Comparison of ENCODE assay signal across 21 cellular contexts in the genomic region with DNA sequence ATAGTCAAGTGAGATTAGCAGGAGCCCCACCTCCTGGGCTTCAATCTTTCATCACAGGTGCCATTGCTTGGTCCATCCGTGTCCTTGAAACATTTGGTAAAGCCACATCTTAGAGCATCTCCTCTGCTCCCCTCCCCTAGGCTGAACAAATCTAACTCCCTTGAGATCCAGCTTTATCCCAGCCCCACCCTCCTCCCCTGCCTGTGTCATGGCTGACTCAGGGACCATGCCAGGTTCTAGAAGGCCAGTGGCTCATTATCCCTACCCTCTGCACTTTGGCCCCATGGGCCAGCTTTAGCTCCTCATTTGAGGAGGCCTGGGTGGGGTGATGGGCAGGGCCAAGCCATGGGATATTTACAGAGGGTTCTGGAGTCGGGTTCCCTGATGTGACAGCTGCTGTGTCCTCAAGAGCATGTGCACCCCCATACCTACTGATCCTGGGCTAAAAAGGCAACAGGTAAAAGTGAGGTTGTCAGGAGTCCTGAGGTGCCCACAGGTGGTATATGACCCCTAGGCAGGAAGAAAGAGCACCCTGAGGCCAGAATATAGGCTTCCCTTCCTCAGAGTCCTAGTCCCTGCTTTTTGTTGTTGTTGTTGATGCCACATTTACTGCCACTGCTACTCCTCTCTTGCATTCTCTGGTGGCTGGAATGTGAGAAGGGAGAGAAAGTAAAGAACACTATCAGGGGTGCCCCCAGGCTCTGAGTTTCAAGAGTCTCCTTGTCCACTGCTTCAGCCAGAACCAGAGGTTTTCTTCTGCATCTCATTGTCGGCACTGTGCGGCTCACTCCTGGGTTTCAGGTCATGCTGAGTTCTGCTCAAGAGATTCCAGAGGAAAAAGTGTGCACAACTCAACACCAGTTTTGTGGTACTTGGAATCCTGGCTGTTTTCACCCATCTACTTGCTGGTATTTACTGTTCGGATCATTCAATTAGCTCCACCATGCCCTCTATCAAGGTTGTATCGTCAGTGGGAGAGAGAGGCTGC.
"Had no signal": no experiment of that assay in that cellular context is flagged by ENCODE, and none has a peak within 500 bp of the region (broad histone marks: within the 10 kb centered on the region; RNA-seq: fewer than 3 reads in every experiment).

No MANE protein-coding gene starts in this region.

- H3K4me1 ChIP-seq: lower lobe of right lung had no signal

- H3K27me3 ChIP-seq: body of pancreas, cardiac muscle cell, neural progenitor cell, thyroid gland had no signal

- H3K27ac Mint-ChIP-seq: activated naive CD4-positive, alpha-beta T cell treated with anti-CD3 and anti-CD28 coated beads, Interleukin-2, amount 50 U/mL, for 24 hours; dendritic cell treated with granulocyte-macrophage colony-stimulating factor and Interleukin-4, amounts not matched to agents 40 ng/mL and 50 ng/mL, for 4 days; mesothelial cell of epicardium; naive thymus-derived CD8-positive, alpha-beta T cell; neural progenitor cell had no signal

- H3K4me1 Mint-ChIP-seq: mesothelial cell of epicardium; naive thymus-derived CD8-positive, alpha-beta T cell; neural progenitor cell had no signal

- H3K36me3 Mint-ChIP-seq: activated naive CD4-positive, alpha-beta T cell treated with anti-CD3 and anti-CD28 coated beads, Interleukin-2, amount 50 U/mL, for 24 hours; mesothelial cell of epicardium; naive thymus-derived CD8-positive, alpha-beta T cell; neural progenitor cell had no signal

- H3K27ac ChIP-seq: body of pancreas, cardiac muscle cell, foreskin keratinocyte, lower lobe of right lung, neural progenitor cell had no signal

- H3K9me3 ChIP-seq: body of pancreas, lower lobe of right lung, thyroid gland had no signal

- H3K9me3 Mint-ChIP-seq: activated naive CD4-positive, alpha-beta T cell treated with anti-CD3 and anti-CD28 coated beads, Interleukin-2, amount 50 U/mL, for 24 hours; activated T-cell treated with anti-CD3 and anti-CD28 coated beads, Interleukin-2, amount 50 U/mL, for 4 hours; dendritic cell treated with granulocyte-macrophage colony-stimulating factor and Interleukin-4, amounts not matched to agents 40 ng/mL and 50 ng/mL, for 4 days; mesothelial cell of epicardium; naive thymus-derived CD8-positive, alpha-beta T cell; neural progenitor cell had no signal

- H3K36me3 ChIP-seq: cardiac muscle cell, lower lobe of right lung, neural progenitor cell, thyroid gland had no signal

- ATAC-seq: activated T-cell treated with anti-CD3 and anti-CD28 coated beads, Interleukin-2, amount 50 U/mL, for 4 hours; body of pancreas; foreskin keratinocyte; left lobe of liver; naive thymus-derived CD8-positive, alpha-beta T cell; stimulated activated naive CD8-positive, alpha-beta T cell treated with anti-CD3 and anti-CD28 coated beads, Interleukin-15, Interleukin-2, amounts not matched to agents 100 U/mL and 50 U/mL, for 24 hours had no signal

- H3K4me3 ChIP-seq: body of pancreas, cardiac muscle cell, lower lobe of right lung, neural progenitor cell, thyroid gland had no signal

- H3K4me3 Mint-ChIP-seq: activated naive CD4-positive, alpha-beta T cell treated with anti-CD3 and anti-CD28 coated beads, Interleukin-2, amount 50 U/mL, for 24 hours; activated T-cell treated with anti-CD3 and anti-CD28 coated beads, Interleukin-2, amount 50 U/mL, for 4 hours; dendritic cell treated with granulocyte-macrophage colony-stimulating factor and Interleukin-4, amounts not matched to agents 40 ng/mL and 50 ng/mL, for 4 days; mesothelial cell of epicardium; naive thymus-derived CD8-positive, alpha-beta T cell; neural progenitor cell had no signal

- DNase-seq: activated CD8-positive, alpha-beta memory T cell treated with anti-CD3 and anti-CD28 coated beads, Interleukin-2, amount 50 U/mL, for 48 hours; activated T-cell treated with anti-CD3 and anti-CD28 coated beads, Interleukin-2, amount 50 U/mL, for 4 hours; anterior cingulate cortex; body of pancreas; effector CD4-positive, alpha-beta T cell; erythroblast; foreskin keratinocyte; lower lobe of right lung; naive thymus-derived CD8-positive, alpha-beta T cell; retina; stimulated activated CD4-positive, alpha-beta T cell treated with anti-CD3 and anti-CD28 coated beads, Interleukin-4, amount 100 ng/mL, for 24 hours; stimulated activated naive CD8-positive, alpha-beta T cell treated with anti-CD3 and anti-CD28 coated beads, Interleukin-15, Interleukin-2, amounts not matched to agents 100 U/mL and 50 U/mL, for 24 hours; T-helper 1 cell; T-helper 9 cell had no signal

- H3K4me2 ChIP-seq: neural progenitor cell had no signal

- H3K9ac ChIP-seq: neural progenitor cell had no signal
